8 cellular contexts compared by ENCODE assay signal in the genomic region with DNA sequence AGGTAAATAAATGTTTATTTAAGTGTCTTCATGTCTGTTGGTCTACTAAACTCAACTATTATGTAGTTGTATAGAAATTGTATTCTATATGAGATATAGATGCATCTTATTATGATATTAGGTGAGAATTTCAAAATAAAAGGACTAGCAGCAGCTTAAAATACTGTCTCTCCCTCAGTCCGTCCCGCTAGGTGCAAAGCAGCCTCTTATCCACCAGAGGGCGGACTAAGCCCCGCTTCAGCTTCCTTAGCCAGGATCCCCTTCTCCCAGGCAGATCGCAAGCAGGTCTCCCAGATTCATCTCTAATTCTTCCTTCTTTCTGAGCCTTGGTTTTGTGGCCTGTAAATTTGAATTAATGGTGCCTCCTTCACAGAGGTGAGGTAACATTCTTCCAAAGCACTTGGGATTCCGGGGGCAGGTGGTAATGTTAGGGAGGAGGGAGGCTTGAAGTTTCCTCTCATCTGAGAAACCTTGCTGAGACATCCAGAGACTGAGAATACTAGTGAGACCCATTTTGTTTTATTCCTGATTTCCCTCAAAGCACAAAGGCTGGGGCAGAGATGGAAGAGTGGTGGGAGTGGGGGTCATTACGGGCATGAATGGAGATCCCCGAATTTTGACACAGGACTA. TPM values are rescaled to one million over a fixed set of nuclear protein-coding genes. Genes with fewer than 3 reads are reported as not detected.
DNase-seq lines count a peak whose midpoint lies in the region; ATAC-seq and TF ChIP-seq lines count a peak whose summit lies in the region.

No MANE protein-coding gene starts in this region.

- TF ChIP-seq EP300 in stomach (IDR thresholded peaks at IDR 0.05) = no peak

- H3K27ac Mint-ChIP-seq in CD8-positive, alpha-beta T cell = no peak overlapping the region
- no peak overlapping the region for H3K27ac Mint-ChIP-seq in naive thymus-derived CD8-positive, alpha-beta T cell

- intact Hi-C loops in CD8-positive, alpha-beta T cell (cut with DNase I, micrococcal nuclease) = loop anchor here in 1 of 2 experiments (1.0 to 10.0 kb wide), 2 partner anchors 107 to 1514 kb away; no protein-coding TSS in a partner anchor
- intact Hi-C loops in stomach (cut with DNase I; ENCODE audit: low total_unique reads) = loop anchor here (5.0 kb wide), 1 partner anchor 106 kb away; no protein-coding TSS in a partner anchor

- CTCF ChIA-PET in CD8-positive, alpha-beta T cell (lab: Charles Lee) = interaction anchor here (0.6 to 2.4 kb wide), 11 partner anchors 9 to 193 kb away, joined by 3 to 17 read pairs (median 6); no protein-coding TSS in a partner anchor

- H3K36me3 Mint-ChIP-seq in CD8-positive, alpha-beta T cell = no peaks in the 10 kb centered on the region
- H3K36me3 Mint-ChIP-seq in naive thymus-derived CD8-positive, alpha-beta T cell = peaks cover 0 to 4% (median 0%) of the 10 kb centered on the region in 3 donors

- H3K4me1 Mint-ChIP-seq in CD8-positive, alpha-beta T cell (ENCODE audit: low read depth) = peaks cover 2% of the 10 kb centered on the region
- H3K4me1 Mint-ChIP-seq in naive thymus-derived CD8-positive, alpha-beta T cell = peaks cover 0 to 8% (median 2%) of the 10 kb centered on the region in 4 donors

- H3K9me3 ChIP-seq in CD8-positive, alpha-beta T cell (ENCODE audit: low read length) = no peaks in the 10 kb centered on the region
- peaks cover 0 to 5% (median 0%) of the 10 kb centered on the region in 4 donors for H3K9me3 ChIP-seq in stomach

- TF ChIP-seq POLR2A in stomach (IDR thresholded peaks at IDR 0.05) = no peak

- H3K36me3 ChIP-seq in CD8-positive, alpha-beta T cell (ENCODE audit: insufficient read depth, low read length) = no peaks in the 10 kb centered on the region
- H3K36me3 ChIP-seq in stomach = no peaks in the 10 kb centered on the region

- H3K4me3 ChIP-seq in CD8-positive, alpha-beta T cell (ENCODE audit: low read depth, low read length) = no peak overlapping the region
- no peak overlapping the region for H3K4me3 ChIP-seq in stomach

- peaks cover 20% of the 10 kb centered on the region for H3K27me3 Mint-ChIP-seq in CD8-positive, alpha-beta T cell (ENCODE audit: low read depth)
- peaks cover 12 to 39% (median 22%) of the 10 kb centered on the region in 5 donors for H3K27me3 Mint-ChIP-seq in naive thymus-derived CD8-positive, alpha-beta T cell

- 22 to 29% (median 26%) methylated on average over 8 of the region's 8 CpGs for WGBS in stomach, 5 donors

- no peak overlapping the region for H3K27ac ChIP-seq in CD8-positive, alpha-beta T cell (ENCODE audit: low read depth, low read length)
- no peak overlapping the region for H3K27ac ChIP-seq in stomach

- H3K4me3 Mint-ChIP-seq in CD8-positive, alpha-beta T cell = no peak overlapping the region
- no peak overlapping the region for H3K4me3 Mint-ChIP-seq in naive thymus-derived CD8-positive, alpha-beta T cell

- DNase-seq in CD8-positive, alpha-beta T cell = peak in 6 of 7 experiments; percentile 20 to 62 (median 37)
- peak; percentile 38 to 85 for DNase-seq in NCI-H526 (lab: John Stamatoyannopoulos, UW)
- peak; percentile 47 for DNase-seq in activated CD8-positive, alpha-beta memory T cell treated with anti-CD3 and anti-CD28 coated beads, Interleukin-2, amount 50 U/mL, for 4 hours
- DNase-seq in naive thymus-derived CD8-positive, alpha-beta T cell = peak; percentile 18 to 70 (median 33)
- peak; percentile 78 for DNase-seq in stomach

- peaks cover 10% of the 10 kb centered on the region for H3K9me3 Mint-ChIP-seq in CD8-positive, alpha-beta T cell
- peaks cover 0 to 18% (median 7%) of the 10 kb centered on the region in 9 donors for H3K9me3 Mint-ChIP-seq in naive thymus-derived CD8-positive, alpha-beta T cell

- ATAC-seq in CD8-positive, alpha-beta T cell = peak; percentile 62
- ATAC-seq in GM19025 (IDR thresholded peaks at IDR 0.05; ENCODE audit: low read depth, unreplicated experiment) (peak; percentile 89), HG03342 (IDR thresholded peaks at IDR 0.05; ENCODE audit: unreplicated experiment) (peak; percentile 85), esophagus mucosa (peak; percentile 81)
- ATAC-seq in naive thymus-derived CD8-positive, alpha-beta T cell = peak in 1 of 2 donors; percentile 68

- H3K27me3 ChIP-seq in CD8-positive, alpha-beta T cell (ENCODE audit: insufficient read depth, low read length) = no peaks in the 10 kb centered on the region
- peaks cover 0 to 4% (median 0%) of the 10 kb centered on the region in 3 donors for H3K27me3 ChIP-seq in stomach

- peak; percentile 79 for TF ChIP-seq CTCF in CD8-positive, alpha-beta T cell (IDR thresholded peaks at IDR 0.05)
- TF ChIP-seq CTCF in stomach (IDR thresholded peaks at IDR 0.05) = peak in 5 of 7 experiments; percentile 78 to 93 (median 89)

- no peaks in the 10 kb centered on the region for H3K4me1 ChIP-seq in CD8-positive, alpha-beta T cell (ENCODE audit: insufficient read depth, low read length)
- H3K4me1 ChIP-seq in stomach = no peaks in the 10 kb centered on the region

- POLR2A ChIA-PET in CD8-positive, alpha-beta T cell (lab: Charles Lee) = no interaction called here
- POLR2A ChIA-PET in naive thymus-derived CD8-positive, alpha-beta T cell (lab: Charles Lee) = no interaction called here

RNA-seq across cellular contexts. Expression of a gene that starts 13.5 kb away (rescaled TPM):
- not detected for total RNA-seq in CD8-positive, alpha-beta T cell
- total RNA-seq in esophagus mucosa (0.12 TPM), stomach (10 to 100 TPM in 1 of 5 donors, 1 to 10 TPM in 3, not detected in 1; 1.2 to 23.2 (median 2.7) TPM)
- under 1 TPM; 0.16 to 0.60 TPM for total RNA-seq in naive thymus-derived CD8-positive, alpha-beta T cell
- not detected for polyA plus RNA-seq in naive thymus-derived CD8-positive, alpha-beta T cell
- polyA plus RNA-seq in stomach = 10 to 100 TPM in 1 of 3 donors, 1 to 10 TPM in 1, under 1 TPM in 1; 0.75 to 11.0 (median 6.6) TPM

RNA-seq across cellular contexts. Expression of a gene that starts 27.8 kb away (rescaled TPM):
- under 1 TPM in 1 of 2 experiments, not detected in 1; 0.22 TPM for total RNA-seq in CD8-positive, alpha-beta T cell
- not detected for total RNA-seq in esophagus mucosa
- under 1 TPM; 0.47 to 0.62 TPM for total RNA-seq in naive thymus-derived CD8-positive, alpha-beta T cell
- polyA plus RNA-seq in naive thymus-derived CD8-positive, alpha-beta T cell = under 1 TPM; 0.09 to 0.57 (median 0.18) TPM
- total RNA-seq in stomach = under 1 TPM in 1 of 5 donors, not detected in 4; 0.43 TPM
- under 1 TPM in 1 of 3 donors, not detected in 2; 0.12 TPM for polyA plus RNA-seq in stomach
